8 cellular contexts compared by ENCODE assay signal in the genomic region with DNA sequence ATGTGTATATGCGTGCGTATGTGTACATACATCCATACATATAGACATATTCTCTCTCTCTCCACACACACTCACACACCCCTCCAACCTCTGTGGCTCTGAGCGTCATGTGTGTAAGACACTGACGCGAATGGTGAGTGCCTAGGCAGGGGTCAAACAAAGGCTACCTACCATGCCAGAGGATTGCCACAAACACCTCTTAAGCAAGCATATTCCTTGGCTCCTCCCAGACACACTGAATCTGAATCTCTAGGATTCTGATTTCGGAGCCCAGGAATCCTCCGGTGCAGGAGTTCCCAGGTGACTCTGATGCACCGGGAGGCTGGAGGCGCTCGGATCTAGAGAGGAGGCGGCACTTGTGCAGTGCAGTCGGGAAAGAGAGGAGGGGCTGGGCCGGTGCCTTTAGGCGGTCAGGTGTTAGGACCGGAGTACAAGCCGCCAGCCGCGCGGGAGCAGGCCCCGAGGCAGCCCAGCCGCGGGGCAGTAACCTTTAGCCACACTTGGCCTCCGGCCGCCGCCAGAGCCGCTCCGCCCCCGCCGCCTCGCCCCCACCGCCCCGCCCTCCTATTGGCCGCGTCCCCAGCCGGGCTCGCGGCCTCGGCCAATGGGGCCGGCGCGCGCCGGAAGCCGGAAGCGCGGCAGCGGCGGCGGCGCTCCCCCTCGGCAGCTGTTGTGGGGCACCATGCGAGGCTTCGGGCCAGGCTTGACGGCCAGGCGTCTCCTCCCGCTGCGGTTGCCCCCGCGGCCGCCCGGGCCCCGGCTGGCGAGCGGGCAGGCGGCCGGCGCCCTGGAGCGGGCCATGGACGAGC. TPM values are rescaled to one million over a fixed set of nuclear protein-coding genes. Genes with fewer than 3 reads are reported as not detected.
DNase-seq lines count a peak whose midpoint lies in the region; ATAC-seq lines count a peak whose summit lies in the region.

Gene MLYCD (plus strand): TSS at position 653 of the 809 bp plus-strand sequence. CDS start 30 bp downstream, at position 683.

- H3K9ac ChIP-seq in NT2/D1 (ENCODE audit: insufficient read length, low read depth) = peak within 1 kb of the TSS; percentile 90

- DNase-seq in CD1c-positive myeloid dendritic cell (ENCODE audit: extremely low spot score) = peak; percentile 92
- DNase-seq in GM19238 (ENCODE audit: insufficient read length, low spot score) = peak; percentile 98
- DNase-seq in NT2/D1 (ENCODE audit: low read depth, low spot score) = peak; percentile 50
- peak; percentile 64 for DNase-seq in activated T-cell treated with anti-CD3 and anti-CD28 coated beads for 1 hour (ENCODE audit: low read depth)
- peak; percentile 84 for DNase-seq in epidermal melanocyte (ENCODE audit: insufficient read length, low spot score)
- peak; percentile 58 to 63 for DNase-seq in stimulated activated CD8-positive, alpha-beta memory T cell treated with anti-CD3 and anti-CD28 coated beads, Interleukin-2, amount 100 ng/mL, for 48 hours (ENCODE audit: low read depth in 2 of 2)

- peak; percentile 56 for ATAC-seq in HG03378 (IDR thresholded peaks at IDR 0.05; ENCODE audit: unreplicated experiment)

- H3K27me3 ChIP-seq in NT2/D1 (ENCODE audit: insufficient read depth, insufficient read length) (peaks cover 46% of the 10 kb centered on the region), mononuclear cell (ENCODE audit: insufficient read depth, low read length) (no peaks in the 10 kb centered on the region)

- H3K4me3 ChIP-seq in NT2/D1 (ENCODE audit: insufficient read length, low read depth) (peak within 1 kb of the TSS; percentile 83), mononuclear cell (ENCODE audit: low read length) (peak within 1 kb of the TSS; percentile 67)

- H3K4me1 ChIP-seq in NT2/D1 (ENCODE audit: insufficient read depth, insufficient read length) = no peaks in the 10 kb centered on the region
- H3K4me1 ChIP-seq in mononuclear cell (ENCODE audit: insufficient read depth, low read length) = peaks cover 19% of the 10 kb centered on the region

- H3K9me3 ChIP-seq in NT2/D1 (ENCODE audit: insufficient read depth, low read length) = no peaks in the 10 kb centered on the region
- no peaks in the 10 kb centered on the region for H3K9me3 ChIP-seq in mononuclear cell (ENCODE audit: low read depth, low read length)

- no peaks in the 10 kb centered on the region for H3K36me3 ChIP-seq in NT2/D1 (ENCODE audit: insufficient read depth, insufficient read length, low read length)

RNA-seq across cellular contexts. Expression of gene MLYCD, which starts in this region (rescaled TPM):
- total RNA-seq in mononuclear cell = 2.9 TPM

Comparison
In these comparisons a context has a peak if more than half of its experiments do, and no peak if none do; other contexts are left out.
1. Peak in every context shown above with its lines: DNase-seq, ATAC-seq and H3K4me3 ChIP-seq.